In the genomic region with DNA sequence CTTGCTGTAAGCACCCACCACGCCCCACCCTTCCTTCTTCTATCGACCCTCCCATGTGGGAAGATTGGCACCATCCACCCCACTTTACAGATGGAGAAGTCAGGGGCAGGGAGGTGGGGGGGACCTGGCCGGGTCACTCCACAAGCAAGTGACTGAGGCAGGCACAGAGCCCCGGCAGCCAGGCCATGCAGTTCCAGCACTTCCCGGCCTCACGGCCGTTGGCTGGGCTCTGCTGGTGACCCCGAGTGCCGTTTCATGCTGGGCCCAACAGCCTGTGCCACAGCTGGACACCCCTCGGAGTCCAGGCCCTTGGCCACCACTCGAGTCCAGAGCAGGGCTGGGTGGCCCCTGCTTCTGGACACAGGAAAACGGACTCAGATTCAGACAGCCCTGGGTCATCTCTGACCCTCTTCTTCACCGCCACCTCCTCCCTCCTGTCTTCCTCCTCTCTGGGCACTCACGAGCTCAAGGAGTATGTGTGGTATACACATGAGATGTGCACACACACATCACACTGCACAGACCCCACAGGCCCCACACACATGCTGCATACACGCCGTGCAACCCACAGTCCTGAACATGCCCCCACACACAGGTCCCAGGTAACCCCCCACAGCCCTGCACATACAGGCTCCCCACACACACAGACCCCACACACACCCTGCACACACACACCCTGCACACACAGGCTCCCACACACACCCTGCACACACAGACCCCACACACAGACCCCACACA, we compare ENCODE assay signal across 16 cellular contexts.
DNase-seq lines count a peak whose midpoint lies in the region; ATAC-seq and TF ChIP-seq lines count a peak whose summit lies in the region.
"Had no signal": no experiment of that assay in that cellular context is flagged by ENCODE, and none has a peak within 500 bp of the region (broad histone marks: within the 10 kb centered on the region; RNA-seq: fewer than 3 reads in every experiment).

No MANE protein-coding gene starts in this region.

- H3K27me3 ChIP-seq in right atrium auricular region: no peaks in the 10 kb centered on the region
- H3K27me3 ChIP-seq in naive thymus-derived CD4-positive, alpha-beta T cell (ENCODE audit: control insufficient read depth in 2 of 2, insufficient read depth in 2 of 2, low read length in 2 of 2): no peaks in the 10 kb centered on the region

- peaks cover 6 to 13% of the 10 kb centered on the region in 2 donors for H3K9me3 ChIP-seq in right atrium auricular region
- no peaks in the 10 kb centered on the region for H3K9me3 ChIP-seq in naive thymus-derived CD4-positive, alpha-beta T cell (ENCODE audit: control insufficient read depth in 2 of 3, low read length in 3 of 3)
- H3K9me3 ChIP-seq: Caco-2 had no signal

- H3K27ac ChIP-seq in right atrium auricular region: no peak overlapping the region
- no peak overlapping the region for H3K27ac ChIP-seq in naive thymus-derived CD4-positive, alpha-beta T cell (ENCODE audit: low read depth, low read length)
- H3K27ac ChIP-seq: 22Rv1, HL-60 had no signal

- POLR2A ChIA-PET in naive thymus-derived CD4-positive, alpha-beta T cell (lab: Charles Lee): no interaction called here

- no peaks in the 10 kb centered on the region for H3K36me3 ChIP-seq in right atrium auricular region
- H3K36me3 ChIP-seq in naive thymus-derived CD4-positive, alpha-beta T cell (ENCODE audit: control insufficient read depth in 2 of 3, insufficient read depth in 3 of 3, low read length in 3 of 3): no peaks in the 10 kb centered on the region

- TF ChIP-seq CTCF in right atrium auricular region (IDR thresholded peaks at IDR 0.05) (no peak), CD14-positive monocyte (IDR thresholded peaks at IDR 0.05) (no peak), glutamatergic neuron (IDR thresholded peaks at IDR 0.05; ENCODE audit: partially characterized antibody, unreplicated experiment) (no peak)

- DNase-seq in Right ventricle myocardium superior: peak; percentile 21
- DNase-seq in right atrium auricular region (ENCODE audit: low spot score): no peak
- peak; percentile 32 for DNase-seq in CD14-positive monocyte (ENCODE audit: low spot score)
- DNase-seq in glutamatergic neuron: peak; percentile 2
- peak; percentile 63 for DNase-seq in posterior vena cava (ENCODE audit: low spot score)
- no peak for DNase-seq in activated naive CD4-positive, alpha-beta T cell treated with anti-CD3 and anti-CD28 coated beads, Interleukin-2, amount 50 U/mL, for 72 hours (ENCODE audit: low spot score in 2 of 2)
- DNase-seq in naive thymus-derived CD4-positive, alpha-beta T cell: no peak
- no peak for DNase-seq in NCI-H2081 treated with DMSO at 0.1 percent for 48 hours (lab: John Stamatoyannopoulos, UW)
- DNase-seq: Caco-2; CD8-positive, alpha-beta memory T cell; DMS53; GF-D8; HCEC 1CT; HFFc6 had no signal

- H3K4me3 Mint-ChIP-seq in CD14-positive monocyte: no peak overlapping the region
- H3K4me3 Mint-ChIP-seq in glutamatergic neuron (ENCODE audit: unreplicated experiment): no peak overlapping the region
- H3K4me3 Mint-ChIP-seq in naive thymus-derived CD4-positive, alpha-beta T cell: no peak overlapping the region
- H3K4me3 Mint-ChIP-seq: CD8-positive, alpha-beta memory T cell; HFFc6 had no signal

- CTCF ChIA-PET in naive thymus-derived CD4-positive, alpha-beta T cell (lab: Charles Lee): no interaction called here

- H3K9me3 Mint-ChIP-seq in CD14-positive monocyte (peaks cover 2 to 28% (median 19%) of the 10 kb centered on the region in 7 donors), glutamatergic neuron (ENCODE audit: unreplicated experiment) (no peaks in the 10 kb centered on the region)
- H3K9me3 Mint-ChIP-seq in activated naive CD4-positive, alpha-beta T cell treated with anti-CD3 and anti-CD28 coated beads, Interleukin-2, amount 50 U/mL, for 72 hours: peaks cover 0 to 8% of the 10 kb centered on the region in 2 donors
- peaks cover 0 to 12% (median 3%) of the 10 kb centered on the region in 11 donors for H3K9me3 Mint-ChIP-seq in naive thymus-derived CD4-positive, alpha-beta T cell

- H3K27ac Mint-ChIP-seq in CD14-positive monocyte (no peak overlapping the region), glutamatergic neuron (ENCODE audit: unreplicated experiment) (no peak overlapping the region)
- H3K27ac Mint-ChIP-seq in activated naive CD4-positive, alpha-beta T cell treated with anti-CD3 and anti-CD28 coated beads, Interleukin-2, amount 50 U/mL, for 72 hours: no peak overlapping the region
- no peak overlapping the region for H3K27ac Mint-ChIP-seq in naive thymus-derived CD4-positive, alpha-beta T cell
- H3K27ac Mint-ChIP-seq: CD8-positive, alpha-beta memory T cell; HFFc6 had no signal

- H3K36me3 Mint-ChIP-seq in CD14-positive monocyte: no peaks in the 10 kb centered on the region
- H3K36me3 Mint-ChIP-seq in glutamatergic neuron (ENCODE audit: unreplicated experiment): peaks cover 5% of the 10 kb centered on the region
- H3K36me3 Mint-ChIP-seq in activated naive CD4-positive, alpha-beta T cell treated with anti-CD3 and anti-CD28 coated beads, Interleukin-2, amount 50 U/mL, for 72 hours: no peaks in the 10 kb centered on the region
- H3K36me3 Mint-ChIP-seq in naive thymus-derived CD4-positive, alpha-beta T cell: no peaks in the 10 kb centered on the region
- H3K36me3 Mint-ChIP-seq: CD8-positive, alpha-beta memory T cell had no signal

- H3K27me3 Mint-ChIP-seq in CD14-positive monocyte (ENCODE audit: low read depth in 3 of 3) (peaks cover 0 to 8% (median 4%) of the 10 kb centered on the region in 3 donors), glutamatergic neuron (ENCODE audit: unreplicated experiment) (no peaks in the 10 kb centered on the region)
- H3K27me3 Mint-ChIP-seq in naive thymus-derived CD4-positive, alpha-beta T cell: peaks cover 0 to 18% (median 4%) of the 10 kb centered on the region in 5 donors

- H3K4me1 ChIP-seq in right atrium auricular region: no peaks in the 10 kb centered on the region
- H3K4me1 ChIP-seq in naive thymus-derived CD4-positive, alpha-beta T cell (ENCODE audit: control insufficient read depth in 2 of 2, insufficient read depth in 2 of 2, low read length in 2 of 2): no peaks in the 10 kb centered on the region
- H3K4me1 ChIP-seq: Caco-2 had no signal

- no peaks in the 10 kb centered on the region for H3K4me1 Mint-ChIP-seq in CD14-positive monocyte
- H3K4me1 Mint-ChIP-seq in glutamatergic neuron (ENCODE audit: low read depth, unreplicated experiment): no peaks in the 10 kb centered on the region
- no peaks in the 10 kb centered on the region for H3K4me1 Mint-ChIP-seq in naive thymus-derived CD4-positive, alpha-beta T cell
- H3K4me1 Mint-ChIP-seq: CD8-positive, alpha-beta memory T cell had no signal

- ATAC-seq in Right ventricle myocardium superior (ENCODE audit: poor library complexity): no peak
- ATAC-seq in activated naive CD4-positive, alpha-beta T cell treated with anti-CD3 and anti-CD28 coated beads, Interleukin-2, amount 50 U/mL, for 72 hours: no peak
- no peak for ATAC-seq in naive thymus-derived CD4-positive, alpha-beta T cell

- intact Hi-C loops in Right ventricle myocardium superior (cut with DNase I): loop anchor here (10.0 kb wide), 1 partner anchor 111 kb away; no protein-coding TSS in a partner anchor
- intact Hi-C loops in CD14-positive monocyte (cut with micrococcal nuclease): no loop called here
- intact Hi-C loops in posterior vena cava (cut with DNase I): no loop called here
- intact Hi-C loops in naive thymus-derived CD4-positive, alpha-beta T cell (cut with micrococcal nuclease): no loop called here

- no peak overlapping the region for H3K4me3 ChIP-seq in right atrium auricular region
- no peak overlapping the region for H3K4me3 ChIP-seq in naive thymus-derived CD4-positive, alpha-beta T cell (ENCODE audit: low read length)

Comparison
In these comparisons a context has a peak if more than half of its experiments do, and no peak if none do; other contexts are left out.
1. DNase-seq: peak in Right ventricle myocardium superior (single experiment), CD14-positive monocyte (single experiment), glutamatergic neuron (single experiment) and posterior vena cava (single experiment); none in right atrium auricular region (single experiment), activated naive CD4-positive, alpha-beta T cell treated with anti-CD3 and anti-CD28 coated beads, Interleukin-2, amount 50 U/mL, for 72 hours (0 of 2), naive thymus-derived CD4-positive, alpha-beta T cell (0 of 9) and NCI-H2081 treated with DMSO at 0.1 percent for 48 hours (single experiment).